Comparison of ENCODE assay signal across 1 cellular context in the genomic region with DNA sequence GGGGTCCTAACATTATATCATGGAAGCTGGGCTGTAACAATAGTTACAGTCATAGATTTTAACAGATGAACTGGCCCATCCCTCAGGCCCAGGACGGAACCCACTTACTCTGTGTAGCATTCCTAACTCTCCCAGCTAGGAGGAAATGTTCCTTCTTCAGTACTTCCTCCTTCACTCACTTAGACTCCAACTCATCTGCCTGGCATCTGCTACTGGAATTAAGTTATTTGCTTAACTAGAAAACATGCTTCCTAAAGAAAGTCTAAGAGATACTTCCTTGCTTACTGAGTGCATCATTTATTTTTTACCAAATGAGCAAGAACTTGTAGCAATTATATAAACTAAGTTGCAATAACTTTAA.
TF ChIP-seq lines count a peak whose summit lies in the region.

No MANE protein-coding gene starts in this region.

TF ChIP-seq in GM12878, 131 proteins besides CTCF, POLR2A, EP300 and RAD21 (continued from another document):
- TF ChIP-seq, protein P1, sequence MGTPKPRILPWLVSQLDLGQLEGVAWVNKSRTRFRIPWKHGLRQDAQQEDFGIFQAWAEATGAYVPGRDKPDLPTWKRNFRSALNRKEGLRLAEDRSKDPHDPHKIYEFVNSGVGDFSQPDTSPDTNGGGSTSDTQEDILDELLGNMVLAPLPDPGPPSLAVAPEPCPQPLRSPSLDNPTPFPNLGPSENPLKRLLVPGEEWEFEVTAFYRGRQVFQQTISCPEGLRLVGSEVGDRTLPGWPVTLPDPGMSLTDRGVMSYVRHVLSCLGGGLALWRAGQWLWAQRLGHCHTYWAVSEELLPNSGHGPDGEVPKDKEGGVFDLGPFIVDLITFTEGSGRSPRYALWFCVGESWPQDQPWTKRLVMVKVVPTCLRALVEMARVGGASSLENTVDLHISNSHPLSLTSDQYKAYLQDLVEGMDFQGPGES (IDR thresholded peaks at IDR 0.05): no peak
- TF ChIP-seq HCFC1 (IDR thresholded peaks at IDR 0.05; ENCODE audit: low read length) (no peak), PAX8 (IDR thresholded peaks at IDR 0.05) (no peak), IRF4 (IDR thresholded peaks at IDR 0.05; ENCODE audit: low read depth, low read length) (no peak), MTA3 (IDR thresholded peaks at IDR 0.05; ENCODE audit: borderline replicate concordance, low read length) (no peak), ZNF274 (IDR thresholded peaks at IDR 0.05; ENCODE audit: insufficient read depth, insufficient read length) (no peak)
- TF ChIP-seq, protein P2, sequence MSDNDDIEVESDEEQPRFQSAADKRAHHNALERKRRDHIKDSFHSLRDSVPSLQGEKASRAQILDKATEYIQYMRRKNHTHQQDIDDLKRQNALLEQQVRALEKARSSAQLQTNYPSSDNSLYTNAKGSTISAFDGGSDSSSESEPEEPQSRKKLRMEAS (IDR thresholded peaks at IDR 0.05; ENCODE audit: low read depth, low read length): no peak
- TF ChIP-seq, protein P3, sequence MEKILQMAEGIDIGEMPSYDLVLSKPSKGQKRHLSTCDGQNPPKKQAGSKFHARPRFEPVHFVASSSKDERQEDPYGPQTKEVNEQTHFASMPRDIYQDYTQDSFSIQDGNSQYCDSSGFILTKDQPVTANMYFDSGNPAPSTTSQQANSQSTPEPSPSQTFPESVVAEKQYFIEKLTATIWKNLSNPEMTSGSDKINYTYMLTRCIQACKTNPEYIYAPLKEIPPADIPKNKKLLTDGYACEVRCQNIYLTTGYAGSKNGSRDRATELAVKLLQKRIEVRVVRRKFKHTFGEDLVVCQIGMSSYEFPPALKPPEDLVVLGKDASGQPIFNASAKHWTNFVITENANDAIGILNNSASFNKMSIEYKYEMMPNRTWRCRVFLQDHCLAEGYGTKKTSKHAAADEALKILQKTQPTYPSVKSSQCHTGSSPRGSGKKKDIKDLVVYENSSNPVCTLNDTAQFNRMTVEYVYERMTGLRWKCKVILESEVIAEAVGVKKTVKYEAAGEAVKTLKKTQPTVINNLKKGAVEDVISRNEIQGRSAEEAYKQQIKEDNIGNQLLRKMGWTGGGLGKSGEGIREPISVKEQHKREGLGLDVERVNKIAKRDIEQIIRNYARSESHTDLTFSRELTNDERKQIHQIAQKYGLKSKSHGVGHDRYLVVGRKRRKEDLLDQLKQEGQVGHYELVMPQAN (conservative IDR thresholded peaks at IDR 0.05): no peak
TF ChIP-seq in GM12878: peak in this region for 0.
